Comparison of ENCODE assay signal across 8 cellular contexts in genomic region chr15:28098766-28099554, GRCh38. TPM values are rescaled to one million over a fixed set of nuclear protein-coding genes. Genes with fewer than 3 reads are reported as not detected.
A peak's percentile ranks its signal among the peaks of the same experiment; 100 is the strongest.
DNase-seq lines count a peak whose midpoint lies in the region; ATAC-seq, FAIRE-seq and TF ChIP-seq lines count a peak whose summit lies in the region.

TSS of gene OCA2 (minus strand) at chr15:28099315. CDS start at chr15:28081874, 17,441 bp downstream.

- POLR2A ChIA-PET in MCF 10A (lab: Yijun Ruan, JAX): no interaction called here
- POLR2A ChIA-PET in activated naive CD8-positive, alpha-beta T cell treated with anti-CD3 and anti-CD28 coated beads, Interleukin-2, amount 10 ng/mL, durations not matched to agents 7 days and 5 days (lab: Charles Lee): no interaction called here

- DNase-seq in breast epithelium (ENCODE audit: low spot score in 2 of 2) (peak in 1 of 2 donors; percentile 39), MCF 10A (ENCODE audit: unreplicated experiment) (no peak), SK-N-DZ (ENCODE audit: low spot score) (peak; percentile 72), hepatocyte (ENCODE audit: low spot score) (peak; percentile 92), RCC 7860 (ENCODE audit: low spot score) (no peak)
- peak; percentile 68 for DNase-seq in activated naive CD8-positive, alpha-beta T cell treated with anti-CD3 and anti-CD28 coated beads, Interleukin-2, amount 10 ng/mL, durations not matched to agents 7 days and 5 days
- peak; percentile 61 for DNase-seq in stimulated activated CD4-positive, alpha-beta T cell treated with anti-CD3 and anti-CD28 coated beads, Interleukin-12 subunit alpha, Interleukin-12 subunit beta, amount 100 ng/mL, for 4 hours

- H3K27me3 Mint-ChIP-seq in MCF 10A (ENCODE audit: insufficient read depth, unreplicated experiment): no peaks in the 10 kb centered on the region
- peaks cover 48% of the 10 kb centered on the region for H3K27me3 Mint-ChIP-seq in activated naive CD8-positive, alpha-beta T cell treated with anti-CD3 and anti-CD28 coated beads, Interleukin-2, amount 10 ng/mL, durations not matched to agents 7 days and 5 days

- peaks cover 14% of the 10 kb centered on the region for H3K9me3 Mint-ChIP-seq in MCF 10A (ENCODE audit: unreplicated experiment)
- no peaks in the 10 kb centered on the region for H3K9me3 Mint-ChIP-seq in activated naive CD8-positive, alpha-beta T cell treated with anti-CD3 and anti-CD28 coated beads, Interleukin-2, amount 10 ng/mL, durations not matched to agents 7 days and 5 days

- peak within 1 kb of the TSS; percentile 93 for H3K4me2 ChIP-seq in hepatocyte

- H3K27ac ChIP-seq in breast epithelium (no peak within 1 kb of the TSS), hepatocyte (peak within 1 kb of the TSS; percentile 61)

- H3K4me3 ChIP-seq in breast epithelium: peak within 1 kb of the TSS; percentile 20 to 55 (median 42)
- H3K4me3 ChIP-seq in hepatocyte: no peak within 1 kb of the TSS

- H3K27me3 ChIP-seq in breast epithelium (peaks cover 0 to 72% of the 10 kb centered on the region in 2 donors), hepatocyte (peaks cover 49% of the 10 kb centered on the region)

- ATAC-seq in activated naive CD8-positive, alpha-beta T cell treated with anti-CD3 and anti-CD28 coated beads, Interleukin-2, amount 10 ng/mL, durations not matched to agents 7 days and 5 days (ENCODE audit: low read depth): no peak
- no peak for ATAC-seq in GM18517 (IDR thresholded peaks at IDR 0.05; ENCODE audit: unreplicated experiment)

- H3K27ac Mint-ChIP-seq in MCF 10A (ENCODE audit: low read depth, unreplicated experiment): no peak within 1 kb of the TSS
- no peak within 1 kb of the TSS for H3K27ac Mint-ChIP-seq in activated naive CD8-positive, alpha-beta T cell treated with anti-CD3 and anti-CD28 coated beads, Interleukin-2, amount 10 ng/mL, durations not matched to agents 7 days and 5 days

- WGBS in hepatocyte (ENCODE audit: low lambda C conversion rate, missing lambda C conversion rate): 4% methylated on average over 32 of the region's 52 CpGs

- CTCF ChIA-PET in MCF 10A (lab: Yijun Ruan, JAX): interaction anchor here (0.6 kb wide), 1 partner anchor 49 kb away, joined by 3 read pairs; no protein-coding TSS in a partner anchor

- intact Hi-C loops in breast epithelium (cut with DNase I; ENCODE audit: low total_unique reads) (loop anchor here (5.0 kb wide), 1 partner anchor 657 kb away; no protein-coding TSS in a partner anchor), MCF 10A (cut with micrococcal nuclease) (no loop called here)

- H3K4me1 Mint-ChIP-seq in MCF 10A (ENCODE audit: insufficient read depth, unreplicated experiment): no peaks in the 10 kb centered on the region
- H3K4me1 Mint-ChIP-seq in activated naive CD8-positive, alpha-beta T cell treated with anti-CD3 and anti-CD28 coated beads, Interleukin-2, amount 10 ng/mL, durations not matched to agents 7 days and 5 days: peaks cover 22% of the 10 kb centered on the region

- H3K4me3 Mint-ChIP-seq in MCF 10A (ENCODE audit: unreplicated experiment): no peak within 1 kb of the TSS
- H3K4me3 Mint-ChIP-seq in activated naive CD8-positive, alpha-beta T cell treated with anti-CD3 and anti-CD28 coated beads, Interleukin-2, amount 10 ng/mL, durations not matched to agents 7 days and 5 days: peak within 1 kb of the TSS; percentile 28

- no peaks in the 10 kb centered on the region for H3K79me2 ChIP-seq in hepatocyte

- FAIRE-seq in RCC 7860 (lab: Jason Lieb, UNC): no peak

- TF ChIP-seq POLR2A in breast epithelium (IDR thresholded peaks at IDR 0.05): no peak

- H3K36me3 Mint-ChIP-seq in MCF 10A (ENCODE audit: insufficient read depth, unreplicated experiment): no peaks in the 10 kb centered on the region
- H3K36me3 Mint-ChIP-seq in activated naive CD8-positive, alpha-beta T cell treated with anti-CD3 and anti-CD28 coated beads, Interleukin-2, amount 10 ng/mL, durations not matched to agents 7 days and 5 days: no peaks in the 10 kb centered on the region

- H3K36me3 ChIP-seq in breast epithelium: no peaks in the 10 kb centered on the region
- no peaks in the 10 kb centered on the region for H3K36me3 ChIP-seq in hepatocyte (replicated peaks; ENCODE audit: insufficient read depth, low read depth)

- no peaks in the 10 kb centered on the region for H4K20me1 ChIP-seq in hepatocyte (ENCODE audit: insufficient read depth, poor library complexity, severe bottlenecking)

- H2AFZ ChIP-seq in hepatocyte: peak within 1 kb of the TSS; percentile 43

- no peaks in the 10 kb centered on the region for H3K9me2 ChIP-seq in hepatocyte (replicated peaks; ENCODE audit: insufficient read depth)

- TF ChIP-seq CTCF in breast epithelium (IDR thresholded peaks at IDR 0.05) (no peak), MCF 10A (IDR thresholded peaks at IDR 0.05; ENCODE audit: unreplicated experiment) (no peak), hepatocyte (IDR thresholded peaks at IDR 0.05; ENCODE audit: poor library complexity) (peak; percentile 51)

- H3K4me1 ChIP-seq in breast epithelium (no peaks in the 10 kb centered on the region), hepatocyte (ENCODE audit: insufficient read depth) (peaks cover 30% of the 10 kb centered on the region)

- no TSS peak for BruUV-seq in MCF 10A (replicated peaks; lab: Mats Ljungman, UMichigan)

- H3K9me3 ChIP-seq in breast epithelium (no peaks in the 10 kb centered on the region), hepatocyte (ENCODE audit: low read depth) (no peaks in the 10 kb centered on the region)

RNA-seq across cellular contexts. Expression of gene OCA2, which starts in this region (rescaled TPM):
- total RNA-seq in breast epithelium (under 1 TPM; 0.59 to 0.80 (median 0.66) TPM), MCF 10A (2022) (not detected in 2 replicates), hepatocyte (22.6 and 25.1 TPM in 2 replicates)
- polyA plus RNA-seq in SK-N-DZ (2014; cell fraction: cytosol; rRNA removed): 0.02 and 1.3 TPM in 2 replicates
- polyA plus RNA-seq in SK-N-DZ (2014; cell fraction: nucleus; rRNA removed): 0.14 and 0.20 TPM in 2 replicates
- not detected for total RNA-seq in activated naive CD8-positive, alpha-beta T cell treated with anti-CD3 and anti-CD28 coated beads, Interleukin-2, amount 10 ng/mL, durations not matched to agents 7 days and 5 days
- 19.8 and 27.7 TPM in 2 replicates for polyA plus RNA-seq in hepatocyte

Comparison
In these comparisons a context has a peak if more than half of its experiments do, and no peak if none do; other contexts are left out.
1. RNA of gene OCA2 (total RNA-seq): 22.6 to 25.1 TPM in hepatocyte; 0.59 to 0.80 TPM in breast epithelium, not detected in MCF 10A and not detected in activated naive CD8-positive, alpha-beta T cell treated with anti-CD3 and anti-CD28 coated beads, Interleukin-2, amount 10 ng/mL, durations not matched to agents 7 days and 5 days; every median in the first group is over 10 times any median in the second.
2. Peak in DNase-seq in activated naive CD8-positive, alpha-beta T cell treated with anti-CD3 and anti-CD28 coated beads, Interleukin-2, amount 10 ng/mL, durations not matched to agents 7 days and 5 days; RNA of the gene not detected or under 1 TPM.
3. DNase-seq: peak in SK-N-DZ (single experiment), hepatocyte (single experiment) and stimulated activated CD4-positive, alpha-beta T cell treated with anti-CD3 and anti-CD28 coated beads, Interleukin-12 subunit alpha, Interleukin-12 subunit beta, amount 100 ng/mL, for 4 hours (single experiment); none in MCF 10A (single experiment) and RCC 7860 (single experiment).